In genomic region chr10:72087969-72088878, GRCh38 we compare ENCODE assay signal across 8 cellular contexts. TPM values are rescaled to one million over a fixed set of nuclear protein-coding genes. Genes with fewer than 3 reads are reported as not detected.
DNase-seq lines count a peak whose midpoint lies in the region; ATAC-seq and TF ChIP-seq lines count a peak whose summit lies in the region.

TSS of gene SPOCK2 (minus strand) at chr10:72088551. CDS start at chr10:72088328, 223 bp downstream.

- peak within 1 kb of the TSS; percentile 90 for H3K4me2 ChIP-seq in neuronal stem cell (ENCODE audit: insufficient read depth, low read length, poor library complexity, severe bottlenecking)

- no peaks in the 10 kb centered on the region for H3K9me3 ChIP-seq in neuronal stem cell (replicated peaks in 1 of 2; ENCODE audit: control insufficient read depth in 2 of 2, insufficient read depth in 1 of 2, low read depth in 1 of 2, low read length in 2 of 2)
- H3K9me3 ChIP-seq in thyroid gland: no peaks in the 10 kb centered on the region

- H3K27ac ChIP-seq in neuronal stem cell (replicated peaks; ENCODE audit: low read length) (no peak within 1 kb of the TSS), thyroid gland (peak within 1 kb of the TSS in 2 of 3 donors; percentile 1 to 50)

- no peak for TF ChIP-seq CTCF in AG04449 (IDR thresholded peaks at IDR 0.05; ENCODE audit: insufficient read depth, low read length, missing control alignments)
- no peak for TF ChIP-seq CTCF in fibroblast of the aortic adventitia (IDR thresholded peaks at IDR 0.05; ENCODE audit: insufficient read depth, low read length)
- no peak for TF ChIP-seq CTCF in thyroid gland (IDR thresholded peaks at IDR 0.05)

- peak within 1 kb of the TSS; percentile 42 for H2BK12ac ChIP-seq in neuronal stem cell (ENCODE audit: low read length)

- peak within 1 kb of the TSS; percentile 76 for H3K9ac ChIP-seq in neuronal stem cell (ENCODE audit: low read depth, low read length, poor library complexity)

- peak within 1 kb of the TSS; percentile 57 for H3K14ac ChIP-seq in neuronal stem cell (ENCODE audit: low read length)

- H3K4ac ChIP-seq in neuronal stem cell (ENCODE audit: low read length): no peak within 1 kb of the TSS

- peak within 1 kb of the TSS; percentile 56 for H2BK15ac ChIP-seq in neuronal stem cell (ENCODE audit: low read length)

- peak within 1 kb of the TSS; percentile 34 for H3K23ac ChIP-seq in neuronal stem cell (ENCODE audit: low read depth, low read length, poor library complexity)

- no peak within 1 kb of the TSS for H4K8ac ChIP-seq in neuronal stem cell (ENCODE audit: low read depth, low read length)

- no peaks in the 10 kb centered on the region for H3K36me3 ChIP-seq in neuronal stem cell (replicated peaks in 1 of 2; ENCODE audit: control insufficient read depth in 2 of 2, insufficient read depth in 2 of 2, low read length in 2 of 2)
- H3K36me3 ChIP-seq in thyroid gland: no peaks in the 10 kb centered on the region

- no peaks in the 10 kb centered on the region for H3K79me1 ChIP-seq in neuronal stem cell (ENCODE audit: low read depth, low read length)

- H2AFZ ChIP-seq in neuronal stem cell (ENCODE audit: low read length): peak within 1 kb of the TSS; percentile 97

- H2AK5ac ChIP-seq in neuronal stem cell (ENCODE audit: low read depth, low read length): no peak within 1 kb of the TSS

- WGBS in neuronal stem cell (ENCODE audit: extremely low coverage in 2 of 2, insufficient read length in 2 of 2, insufficient replicate concordance in 1 of 2), 2 donors: no CpG with 5 or more reads among the region's 64 CpGs
- WGBS in thyroid gland, 2 donors: 3 to 13% methylated on average over 27 to 28 of the region's 64 CpGs

- TF ChIP-seq POLR2A in thyroid gland (IDR thresholded peaks at IDR 0.05): no peak

- no peak within 1 kb of the TSS for H2BK120ac ChIP-seq in neuronal stem cell (ENCODE audit: low read depth, low read length)

- POLR2A ChIA-PET in AG04449 (lab: Yijun Ruan, JAX): interaction anchor here (0.7 kb wide), 1 partner anchor 173 kb away, joined by 4 read pairs; no protein-coding TSS in a partner anchor

- DNase-seq in AG04449 (ENCODE audit: low read depth, low spot score): no peak
- peak; percentile 32 for DNase-seq in NCI-H128 (lab: John Stamatoyannopoulos, UW; ENCODE audit: unreplicated experiment)
- DNase-seq in activated T-cell treated with anti-CD3 and anti-CD28 coated beads, Interleukin-2, amount 50 U/mL, for 48 hours: peak; percentile 77
- DNase-seq in fibroblast of the aortic adventitia (ENCODE audit: low read depth): no peak
- DNase-seq in neuronal stem cell (ENCODE audit: low spot score): peak; percentile 30
- peak; percentile 20 to 24 for DNase-seq in thyroid gland

- H3K27me3 ChIP-seq in neuronal stem cell (ENCODE audit: control insufficient read depth in 3 of 3, insufficient read depth in 3 of 3, low read depth in 1 of 3, low read length in 3 of 3) (peaks cover 19 to 58% (median 38%) of the 10 kb centered on the region in 3 experiments), thyroid gland (peaks cover 22% of the 10 kb centered on the region)

- no peak for ATAC-seq in GM19463 (IDR thresholded peaks at IDR 0.05; ENCODE audit: unreplicated experiment)
- no peak for ATAC-seq in HG03139 (IDR thresholded peaks at IDR 0.05; ENCODE audit: unreplicated experiment)

- peaks cover 10 to 24% of the 10 kb centered on the region in 2 donors for H3K4me1 ChIP-seq in neuronal stem cell (ENCODE audit: control insufficient read depth in 2 of 2, insufficient read depth in 1 of 2, low read depth in 1 of 2, low read length in 2 of 2)
- H3K4me1 ChIP-seq in thyroid gland: peaks cover 12 to 18% of the 10 kb centered on the region in 2 donors

- H4K91ac ChIP-seq in neuronal stem cell (ENCODE audit: low read depth, low read length, poor library complexity): no peak within 1 kb of the TSS

- CTCF ChIA-PET in AG04449 (lab: Yijun Ruan, JAX): interaction anchor here (1.1 to 2.6 kb wide), 3 partner anchors 39 to 192 kb away, joined by 4 to 7 read pairs (median 5); no protein-coding TSS in a partner anchor

- H3K4me3 ChIP-seq in AG04449 (ENCODE audit: low read depth, low read length) (peak within 1 kb of the TSS; percentile 23), fibroblast of the aortic adventitia (ENCODE audit: low read depth, low read length) (peak within 1 kb of the TSS; percentile 42), neuronal stem cell (ENCODE audit: low read length in 2 of 2) (peak within 1 kb of the TSS; percentile 47 to 74), thyroid gland (replicated peaks in 1 of 3) (peak within 1 kb of the TSS in 1 of 3 donors; percentile 19)

- H2BK5ac ChIP-seq in neuronal stem cell (ENCODE audit: low read length): peak within 1 kb of the TSS; percentile 40

- intact Hi-C loops in thyroid gland (cut with DNase I): no loop called here

- peak within 1 kb of the TSS; percentile 85 for H3K18ac ChIP-seq in neuronal stem cell (ENCODE audit: low read length)

RNA-seq across cellular contexts. Expression of gene SPOCK2, which starts in this region (rescaled TPM):
- total RNA-seq in fibroblast of the aortic adventitia (ENCODE audit: low replicate concordance): 0.36 and 0.98 TPM in 2 replicates
- 1.0 TPM for polyA plus RNA-seq in neuronal stem cell (2013, experiment 1 of 2)
- polyA plus RNA-seq in neuronal stem cell (2013, experiment 2 of 2): 1.0 TPM
- 10 to 100 TPM in 3 of 4 donors, 1 to 10 TPM in 1; 4.3 to 17.6 (median 13.5) TPM for total RNA-seq in thyroid gland

Comparison
In these comparisons a context has a peak if more than half of its experiments do, and no peak if none do; other contexts are left out.
1. DNase-seq: peak in NCI-H128 (single experiment), activated T-cell treated with anti-CD3 and anti-CD28 coated beads, Interleukin-2, amount 50 U/mL, for 48 hours (2 of 2), neuronal stem cell (single experiment) and thyroid gland (2 of 2); none in AG04449 (single experiment) and fibroblast of the aortic adventitia (single experiment).